Comparison of ENCODE assay signal across 24 cellular contexts in the genomic region with DNA sequence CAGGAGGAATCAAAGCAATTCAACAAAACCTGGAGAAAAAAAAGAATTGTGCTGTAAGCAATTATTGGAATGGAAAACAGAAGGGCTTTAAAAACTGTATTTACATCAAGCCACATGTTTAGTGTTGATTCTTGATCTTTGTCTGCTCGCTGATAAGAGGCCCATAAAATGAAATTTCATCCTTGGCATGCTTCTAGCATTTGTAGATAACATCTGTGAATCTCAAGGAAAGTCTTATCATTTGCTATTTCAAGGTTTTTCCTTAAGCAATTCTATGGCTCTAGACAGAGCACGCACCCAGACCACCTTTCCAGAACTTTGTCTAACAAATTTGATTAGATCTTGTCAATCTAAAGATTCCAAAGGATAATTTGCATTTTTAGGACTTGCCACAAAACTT.
"Had no signal": no experiment of that assay in that cellular context is flagged by ENCODE, and none has a peak within 500 bp of the region (broad histone marks: within the 10 kb centered on the region; RNA-seq: fewer than 3 reads in every experiment).

No MANE protein-coding gene starts in this region.

- H3K4me1 ChIP-seq: left ventricle myocardium inferior had no signal

- H3K9me3 Mint-ChIP-seq: activated naive CD4-positive, alpha-beta T cell treated with anti-CD3 and anti-CD28 coated beads for 36 hours; activated T-cell treated with anti-CD3 and anti-CD28 coated beads, Interleukin-2, amount 50 U/mL, for 4 hours; brain; endodermal cell; stimulated activated naive CD8-positive, alpha-beta T cell treated with anti-CD3 and anti-CD28 coated beads, Interleukin-15, Interleukin-2, amounts not matched to agents 100 ng/mL and 50 ng/mL, for 24 hours had no signal

- DNase-seq: activated CD4-positive, alpha-beta T cell treated with anti-CD3 and anti-CD28 coated beads, Interleukin-2, amount 50 U/mL, for 1 hour; activated CD4-positive, CD25-positive, alpha-beta regulatory T cell treated with anti-CD3 and anti-CD28 coated beads, Interleukin-2, amount 50 U/mL, for 72 hours; activated CD8-positive, alpha-beta memory T cell treated with anti-CD3 and anti-CD28 coated beads, Interleukin-2, amount 50 U/mL, for 4 hours; activated naive CD4-positive, alpha-beta T cell treated with anti-CD3 and anti-CD28 coated beads for 36 hours; activated T-cell treated with anti-CD3 and anti-CD28 coated beads, Interleukin-2, amount 50 U/mL, for 4 hours; anterior cingulate cortex; central memory CD4-positive, alpha-beta T cell; dorsolateral prefrontal cortex; endodermal cell; foreskin keratinocyte; left ventricle myocardium inferior; naive thymus-derived CD4-positive, alpha-beta T cell; ovary; psoas muscle; right cardiac atrium; stimulated activated CD4-positive, alpha-beta T cell treated with anti-CD3 and anti-CD28 coated beads, Interleukin-15, amount 100 ng/mL, for 24 hours; stimulated activated CD4-positive, alpha-beta T cell treated with anti-CD3 and anti-CD28 coated beads, Interleukin-2, amount 100 ng/mL, for 48 hours; T-helper 9 cell; transverse colon had no signal

- H3K9me3 ChIP-seq: left ventricle myocardium inferior, ovary, psoas muscle, transverse colon, vagina had no signal

- H3K27ac ChIP-seq: dorsolateral prefrontal cortex, epithelial cell of prostate, foreskin keratinocyte, left ventricle myocardium inferior, ovary, psoas muscle, transverse colon, vagina had no signal

- H3K4me3 Mint-ChIP-seq: activated naive CD4-positive, alpha-beta T cell treated with anti-CD3 and anti-CD28 coated beads for 36 hours; activated T-cell treated with anti-CD3 and anti-CD28 coated beads, Interleukin-2, amount 50 U/mL, for 4 hours; brain; endodermal cell; naive thymus-derived CD4-positive, alpha-beta T cell; stimulated activated naive CD8-positive, alpha-beta T cell treated with anti-CD3 and anti-CD28 coated beads, Interleukin-15, Interleukin-2, amounts not matched to agents 100 ng/mL and 50 ng/mL, for 24 hours had no signal

- ATAC-seq: activated T-cell treated with anti-CD3 and anti-CD28 coated beads, Interleukin-2, amount 50 U/mL, for 4 hours; foreskin keratinocyte; naive thymus-derived CD4-positive, alpha-beta T cell; psoas muscle; right cardiac atrium had no signal

- H3K4me3 ChIP-seq: dorsolateral prefrontal cortex, left ventricle myocardium inferior, ovary, psoas muscle, transverse colon, vagina had no signal

- H3K36me3 ChIP-seq: left ventricle myocardium inferior, ovary, transverse colon, vagina had no signal

- FAIRE-seq: colon had no signal

- H3K36me3 Mint-ChIP-seq: brain; naive thymus-derived CD4-positive, alpha-beta T cell had no signal

- H3K27me3 ChIP-seq: dorsolateral prefrontal cortex, foreskin keratinocyte, ovary, transverse colon, vagina had no signal

- H3K27ac Mint-ChIP-seq: activated naive CD4-positive, alpha-beta T cell treated with anti-CD3 and anti-CD28 coated beads for 36 hours; endodermal cell; naive thymus-derived CD4-positive, alpha-beta T cell; stimulated activated naive CD8-positive, alpha-beta T cell treated with anti-CD3 and anti-CD28 coated beads, Interleukin-15, Interleukin-2, amounts not matched to agents 100 ng/mL and 50 ng/mL, for 24 hours had no signal
